In genomic region chr4:173038192-173038896, GRCh38 we compare ENCODE assay signal across 14 cellular contexts.
DNase-seq lines count a peak whose midpoint lies in the region; ATAC-seq, FAIRE-seq and TF ChIP-seq lines count a peak whose summit lies in the region.
"Had no signal": no experiment of that assay in that cellular context is flagged by ENCODE, and none has a peak within 500 bp of the region (broad histone marks: within the 10 kb centered on the region; RNA-seq: fewer than 3 reads in every experiment).

No MANE protein-coding gene starts in this region.

- POLR2A ChIA-PET in HEK293 (lab: Yijun Ruan, JAX): no interaction called here

- no peak for FAIRE-seq in pancreas (lab: Jason Lieb, UNC)
- FAIRE-seq: endometrium had no signal

- no peaks in the 10 kb centered on the region for H3K36me3 Mint-ChIP-seq in endothelial cell (ENCODE audit: low read depth, unreplicated experiment)
- no peaks in the 10 kb centered on the region for H3K36me3 Mint-ChIP-seq in glutamatergic neuron (ENCODE audit: unreplicated experiment)

- H3K4me3 ChIP-seq in HEK293 (ENCODE audit: low read depth, low read length): no peak overlapping the region
- H3K4me3 ChIP-seq in osteoblast (ENCODE audit: insufficient read depth, low read length): no peak overlapping the region
- H3K4me3 ChIP-seq in ovary: no peak overlapping the region
- no peak overlapping the region for H3K4me3 ChIP-seq in pancreas

- ATAC-seq in pancreas: no peak
- ATAC-seq: activated CD8-positive, alpha-beta T cell treated with anti-CD3 and anti-CD28 coated beads, Interleukin-2, amount 10 ng/mL, durations not matched to agents 7 days and 5 days had no signal

- no peak overlapping the region for H3K4me2 ChIP-seq in osteoblast (ENCODE audit: insufficient read depth, low read length)

- H3K36me3 ChIP-seq in HEK293 (ENCODE audit: control insufficient read depth in 2 of 2, insufficient read depth in 1 of 2, low read length in 2 of 2) (no peaks in the 10 kb centered on the region), osteoblast (ENCODE audit: insufficient read depth, low read length) (no peaks in the 10 kb centered on the region), ovary (no peaks in the 10 kb centered on the region), pancreas (no peaks in the 10 kb centered on the region)

- no peaks in the 10 kb centered on the region for H3K79me2 ChIP-seq in osteoblast (ENCODE audit: insufficient read depth, low read length)
- H3K79me2 ChIP-seq: parathyroid adenoma had no signal

- peak; percentile 50 for DNase-seq in NCI-H146 (lab: John Stamatoyannopoulos, UW)
- peak; percentile 12 for DNase-seq in endothelial cell (ENCODE audit: low spot score)
- peak; percentile 19 for DNase-seq in osteoblast (ENCODE audit: insufficient read length, low spot score, missing footprints)
- no peak for DNase-seq in ovary
- DNase-seq in glutamatergic neuron: no peak
- no peak for DNase-seq in pancreas
- DNase-seq: activated CD8-positive, alpha-beta T cell treated with anti-CD3 and anti-CD28 coated beads, Interleukin-2, amount 10 ng/mL, durations not matched to agents 7 days and 5 days; foreskin melanocyte; NCI-H2081 treated with DMSO at 0.1 percent for 48 hours; stimulated activated CD4-positive, alpha-beta T cell treated with anti-CD3 and anti-CD28 coated beads, Interleukin-12 subunit alpha, Interleukin-12 subunit beta, amount 100 ng/mL, for 4 hours had no signal

- H3K4me1 Mint-ChIP-seq in endothelial cell (ENCODE audit: unreplicated experiment) (peaks cover 29% of the 10 kb centered on the region), glutamatergic neuron (ENCODE audit: low read depth, unreplicated experiment) (peaks cover 4% of the 10 kb centered on the region)

- H3K4me3 Mint-ChIP-seq in endothelial cell (ENCODE audit: unreplicated experiment) (no peak overlapping the region), glutamatergic neuron (ENCODE audit: unreplicated experiment) (no peak overlapping the region)
- H3K4me3 Mint-ChIP-seq: activated CD8-positive, alpha-beta T cell treated with anti-CD3 and anti-CD28 coated beads, Interleukin-2, amount 10 ng/mL, durations not matched to agents 7 days and 5 days; activated T-helper 1 cell treated with anti-CD3 and anti-CD28 coated beads, Interleukin-12 subunit alpha, Interleukin-12 subunit beta, Interleukin-2, Interleukin-4 antibody, amounts not matched to agents 30 ng/mL and 10 ng/mL and 1 ng/mL, durations not matched to agents 14 hours and 24 hours and 36 hours had no signal

- intact Hi-C loops in ovary (cut with DNase I) (no loop called here), pancreas (cut with DNase I) (no loop called here)

- WGBS in ovary, 3 donors: 70 to 77% (median 73%) methylated on average over 6 of the region's 6 CpGs
- WGBS in pancreas, 2 donors: 62 to 65% methylated on average over 6 of the region's 6 CpGs

- peak overlapping the region; percentile 21 for H3K27ac ChIP-seq in HEK293 (ENCODE audit: extremely low read depth, low read depth, low read length)
- H3K27ac ChIP-seq in osteoblast (ENCODE audit: low read depth, low read length): no peak overlapping the region
- H3K27ac ChIP-seq in ovary: no peak overlapping the region
- no peak overlapping the region for H3K27ac ChIP-seq in pancreas
- H3K27ac ChIP-seq: parathyroid adenoma had no signal

- no peaks in the 10 kb centered on the region for H3K9me3 ChIP-seq in HEK293 (ENCODE audit: control insufficient read depth, insufficient read depth, low read depth, low read length)
- H3K9me3 ChIP-seq in osteoblast (ENCODE audit: low read depth, low read length): no peaks in the 10 kb centered on the region
- H3K9me3 ChIP-seq in ovary: no peaks in the 10 kb centered on the region
- H3K9me3 ChIP-seq in pancreas: no peaks in the 10 kb centered on the region

- TF ChIP-seq POLR2A in ovary (IDR thresholded peaks at IDR 0.05): no peak

- H3K27ac Mint-ChIP-seq in endothelial cell (ENCODE audit: unreplicated experiment) (peak overlapping the region; percentile 39), glutamatergic neuron (ENCODE audit: unreplicated experiment) (no peak overlapping the region)
- H3K27ac Mint-ChIP-seq: activated CD8-positive, alpha-beta T cell treated with anti-CD3 and anti-CD28 coated beads, Interleukin-2, amount 10 ng/mL, durations not matched to agents 7 days and 5 days; activated T-helper 1 cell treated with anti-CD3 and anti-CD28 coated beads, Interleukin-12 subunit alpha, Interleukin-12 subunit beta, Interleukin-2, Interleukin-4 antibody, amounts not matched to agents 30 ng/mL and 10 ng/mL and 1 ng/mL, durations not matched to agents 14 hours and 24 hours and 36 hours had no signal

- TF ChIP-seq CTCF in HEK293 (tag by site-specific recombination; IDR thresholded peaks at IDR 0.05) (no peak), endothelial cell (IDR thresholded peaks at IDR 0.05; ENCODE audit: unreplicated experiment) (no peak), osteoblast (IDR thresholded peaks at IDR 0.05; ENCODE audit: extremely low read depth, low read depth, low read length) (no peak), ovary (IDR thresholded peaks at IDR 0.05) (no peak), glutamatergic neuron (IDR thresholded peaks at IDR 0.05; ENCODE audit: partially characterized antibody, unreplicated experiment) (no peak), pancreas (IDR thresholded peaks at IDR 0.05) (no peak)

- no peaks in the 10 kb centered on the region for H4K20me1 ChIP-seq in osteoblast (ENCODE audit: insufficient read depth, low read length)

- CTCF ChIA-PET in HEK293 (lab: Yijun Ruan, JAX): interaction anchor here (0.9 to 2.2 kb wide), 3 partner anchors 25 to 263 kb away, joined by 3 to 9 read pairs (median 3); no protein-coding TSS in a partner anchor

- H3K27me3 Mint-ChIP-seq in endothelial cell (ENCODE audit: unreplicated experiment): no peaks in the 10 kb centered on the region
- peaks cover 2% of the 10 kb centered on the region for H3K27me3 Mint-ChIP-seq in glutamatergic neuron (ENCODE audit: unreplicated experiment)

- no peak overlapping the region for H2AFZ ChIP-seq in osteoblast (ENCODE audit: low read length)
- H2AFZ ChIP-seq: parathyroid adenoma had no signal

- H3K27me3 ChIP-seq in osteoblast (ENCODE audit: insufficient read depth, low read length): peaks cover 2% of the 10 kb centered on the region
- H3K27me3 ChIP-seq in ovary: no peaks in the 10 kb centered on the region
- no peaks in the 10 kb centered on the region for H3K27me3 ChIP-seq in pancreas

- no peaks in the 10 kb centered on the region for H3K9me3 Mint-ChIP-seq in endothelial cell (ENCODE audit: unreplicated experiment)
- H3K9me3 Mint-ChIP-seq in glutamatergic neuron (ENCODE audit: unreplicated experiment): no peaks in the 10 kb centered on the region
- H3K9me3 Mint-ChIP-seq: activated T-helper 1 cell treated with anti-CD3 and anti-CD28 coated beads, Interleukin-12 subunit alpha, Interleukin-12 subunit beta, Interleukin-2, Interleukin-4 antibody, amounts not matched to agents 30 ng/mL and 10 ng/mL and 1 ng/mL, durations not matched to agents 14 hours and 24 hours and 36 hours had no signal

- 0 out of 2 replicates have a peak, but pooled peaks cover 4% of the 10 kb centered on the region for H3K4me1 ChIP-seq in HEK293 (ENCODE audit: control insufficient read depth, insufficient read depth, low read length)
- H3K4me1 ChIP-seq in osteoblast (ENCODE audit: insufficient read depth, low read length): no peaks in the 10 kb centered on the region
- H3K4me1 ChIP-seq in ovary (ENCODE audit: insufficient read depth): no peaks in the 10 kb centered on the region
- H3K4me1 ChIP-seq in pancreas: peaks cover 13 to 33% (median 27%) of the 10 kb centered on the region in 3 donors
- H3K4me1 ChIP-seq: parathyroid adenoma had no signal

- TF ChIP-seq EP300 in ovary (IDR thresholded peaks at IDR 0.05): no peak

TF ChIP-seq in HEK293, 187 proteins besides CTCF, POLR2A, EP300 and RAD21:
- TF ChIP-seq ZNF792 (tag by site-specific recombination; IDR thresholded peaks at IDR 0.05) (no peak), PRDM4 (tag by site-specific recombination; IDR thresholded peaks at IDR 0.05) (peak; percentile 98), PRDM6 (tag by site-specific recombination; IDR thresholded peaks at IDR 0.05) (peak; percentile 51; the same call in 1 of the 2 replicates)
TF ChIP-seq in HEK293: peak in this region for 2.

Comparison
In these comparisons a context has a peak if more than half of its experiments do, and no peak if none do; other contexts are left out.
1. DNase-seq: peak in NCI-H146 (single experiment), endothelial cell (single experiment) and osteoblast (single experiment); none in ovary (0 of 5), glutamatergic neuron (single experiment) and pancreas (0 of 6).